ENCODE assay signal across 12 cellular contexts in the genomic region with DNA sequence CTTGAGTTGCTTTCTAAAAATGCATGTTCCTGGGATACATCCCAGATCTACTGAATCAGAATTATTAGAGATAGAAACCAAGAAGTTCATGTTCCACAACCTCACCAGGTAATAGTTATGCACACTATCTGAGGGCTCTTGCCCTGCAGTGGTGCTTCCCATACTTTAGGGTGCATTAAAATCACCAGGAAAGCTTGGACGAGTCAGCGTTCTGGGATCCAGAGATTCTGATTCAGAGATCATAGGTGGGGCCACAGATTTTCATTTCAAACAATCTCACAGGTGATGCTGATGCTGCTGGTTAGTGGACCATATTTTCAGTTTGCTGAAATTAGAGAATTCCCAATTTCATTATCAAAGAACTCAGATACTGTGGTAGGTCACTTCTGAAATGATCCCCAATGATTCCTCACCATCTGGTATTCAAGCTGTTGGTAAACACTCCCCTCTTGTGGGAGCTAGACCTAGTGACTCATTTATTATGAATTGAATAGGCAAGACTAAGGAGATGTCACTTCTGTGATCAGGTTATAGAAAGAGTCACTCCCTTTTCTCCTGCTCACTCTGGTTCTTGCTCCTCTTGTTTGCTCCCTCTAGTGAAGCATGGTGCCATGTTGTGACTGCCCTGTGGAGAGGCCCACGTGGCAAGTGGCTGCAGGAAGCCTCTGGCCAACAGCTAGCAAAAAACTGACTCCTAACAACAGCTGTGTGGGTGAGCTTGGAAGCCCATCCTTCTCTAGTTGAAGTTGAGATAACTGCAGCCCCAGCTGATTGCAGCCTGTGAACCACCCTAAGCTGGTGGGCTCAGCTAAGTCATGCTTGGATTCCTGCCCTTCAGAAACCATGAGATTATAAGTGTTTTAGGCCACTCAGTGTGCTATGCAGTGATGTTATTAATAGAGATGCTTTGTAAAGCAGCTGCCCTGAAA. TPM values are rescaled to one million over a fixed set of nuclear protein-coding genes. Genes with fewer than 3 reads are reported as not detected.
A peak's percentile ranks its signal among the peaks of the same experiment; 100 is the strongest.
DNase-seq lines count a peak whose midpoint lies in the region.
"Had no signal": no experiment of that assay in that cellular context is flagged by ENCODE, and none has a peak within 500 bp of the region (broad histone marks: within the 10 kb centered on the region; RNA-seq: fewer than 3 reads in every experiment).

No MANE protein-coding gene starts in this region.

- H2BK5ac ChIP-seq in trophoblast cell (ENCODE audit: low read depth, low read length, poor library complexity), result no peak overlapping the region

- H3K4me1 ChIP-seq in trophoblast cell (ENCODE audit: control insufficient read depth in 1 of 2, insufficient read depth in 2 of 2, low read length in 2 of 2), result peaks cover 4 to 10% of the 10 kb centered on the region in 2 experiments

- no peaks in the 10 kb centered on the region for H3K79me2 ChIP-seq in trophoblast cell (ENCODE audit: control insufficient read depth, insufficient read depth, low read length, poor library complexity)

- no peak overlapping the region for H3K18ac ChIP-seq in trophoblast cell (ENCODE audit: low read length)

- H3K79me1 ChIP-seq in trophoblast cell (ENCODE audit: low read length), result no peaks in the 10 kb centered on the region

- H4K8ac ChIP-seq in trophoblast cell (ENCODE audit: low read depth, low read length), result no peak overlapping the region

- no peak overlapping the region for H3K9ac ChIP-seq in trophoblast cell (ENCODE audit: low read length)

- no peak overlapping the region for H4K12ac ChIP-seq in trophoblast cell (ENCODE audit: low read depth, low read length)

- no peak overlapping the region for H4K91ac ChIP-seq in trophoblast cell (ENCODE audit: low read depth, low read length)

- WGBS in trophoblast cell (ENCODE audit: extremely low coverage, insufficient coverage, insufficient read length), result no CpG with 5 or more reads among the region's 3 CpGs

- no peak overlapping the region for H3K23ac ChIP-seq in trophoblast cell (ENCODE audit: low read length)

- peaks cover 2% of the 10 kb centered on the region for H3K9me3 ChIP-seq in trophoblast cell (ENCODE audit: insufficient read depth, low read depth, low read length)

- no peak overlapping the region for H3K4me2 ChIP-seq in trophoblast cell (ENCODE audit: low read length)

- H3K27ac ChIP-seq in trophoblast cell (ENCODE audit: low read depth, low read length), result no peak overlapping the region
- H3K27ac ChIP-seq: 22Rv1 had no signal

- no peak overlapping the region for H2AFZ ChIP-seq in trophoblast cell (ENCODE audit: insufficient read depth, low read length, poor library complexity)

- H3K4me3 ChIP-seq in trophoblast cell (ENCODE audit: low read depth, low read length), result no peak overlapping the region

- CTCF ChIA-PET in activated naive CD4-positive, alpha-beta T cell treated with anti-CD3 and anti-CD28 coated beads for 36 hours (lab: Charles Lee), result interaction anchor here (0.9 to 8.2 kb wide), 8 partner anchors 11 to 271 kb away, joined by 3 to 72 read pairs (median 4); no protein-coding TSS in a partner anchor

- no peak overlapping the region for H2AK5ac ChIP-seq in trophoblast cell (ENCODE audit: low read length)

- peak; percentile 32 for DNase-seq in DMS 273 (lab: John Stamatoyannopoulos, UW; ENCODE audit: unreplicated experiment)
- DNase-seq in DMS 273 treated with DMSO at 0.1 percent for 48 hours (lab: John Stamatoyannopoulos, UW), result no peak
- DNase-seq in NCI-H226, result peak; percentile 71
- peak; percentile 8 for DNase-seq in cerebellum (ENCODE audit: low spot score)
- no peak for DNase-seq in trophoblast cell
- no peak for DNase-seq in NCI-H526 treated with DMSO at 0.1 percent for 48 hours (lab: John Stamatoyannopoulos, UW)
- no peak for DNase-seq in activated naive CD4-positive, alpha-beta T cell treated with anti-CD3 and anti-CD28 coated beads for 36 hours
- no peak for DNase-seq in mucosa of gallbladder (ENCODE audit: low spot score)
- DNase-seq: NCI-H345, T-helper 2 cell had no signal

- no peak overlapping the region for H2BK120ac ChIP-seq in trophoblast cell (ENCODE audit: insufficient read depth, low read length, poor library complexity)

- H2BK12ac ChIP-seq in trophoblast cell (ENCODE audit: low read length), result peak overlapping the region; percentile 22

- no peaks in the 10 kb centered on the region for H3K9me3 Mint-ChIP-seq in activated naive CD4-positive, alpha-beta T cell treated with anti-CD3 and anti-CD28 coated beads for 36 hours

- peaks cover 19% of the 10 kb centered on the region for H3K27me3 Mint-ChIP-seq in activated naive CD4-positive, alpha-beta T cell treated with anti-CD3 and anti-CD28 coated beads for 36 hours (ENCODE audit: low read depth)

- H3K4me3 Mint-ChIP-seq in activated naive CD4-positive, alpha-beta T cell treated with anti-CD3 and anti-CD28 coated beads for 36 hours, result no peak overlapping the region

- H3K27me3 ChIP-seq in trophoblast cell (ENCODE audit: insufficient read depth, low read length), result no peaks in the 10 kb centered on the region

- H3K14ac ChIP-seq in trophoblast cell (ENCODE audit: low read length), result no peak overlapping the region

- no peaks in the 10 kb centered on the region for H3K36me3 ChIP-seq in trophoblast cell (ENCODE audit: control insufficient read depth in 1 of 2, insufficient read depth in 2 of 2, low read length in 2 of 2)

- peaks cover 3% of the 10 kb centered on the region for H3K4me1 Mint-ChIP-seq in activated naive CD4-positive, alpha-beta T cell treated with anti-CD3 and anti-CD28 coated beads for 36 hours (ENCODE audit: low read depth)

- H3K27ac Mint-ChIP-seq in activated naive CD4-positive, alpha-beta T cell treated with anti-CD3 and anti-CD28 coated beads for 36 hours, result no peak overlapping the region

- intact Hi-C loops in activated naive CD4-positive, alpha-beta T cell treated with anti-CD3 and anti-CD28 coated beads for 36 hours (cut with micrococcal nuclease), result no loop called here

- no peak overlapping the region for H3K4ac ChIP-seq in trophoblast cell (ENCODE audit: low read depth, low read length)

- H3K36me3 Mint-ChIP-seq in activated naive CD4-positive, alpha-beta T cell treated with anti-CD3 and anti-CD28 coated beads for 36 hours (ENCODE audit: low read depth), result no peaks in the 10 kb centered on the region

RNA-seq across cellular contexts. Expression of gene SH3TC2, which starts 59.8 kb away (rescaled TPM):
- 2.6 TPM for total RNA-seq in cerebellum
- polyA plus RNA-seq in trophoblast cell (2013), result 4.7 and 4.8 TPM in 2 replicates
- not detected for total RNA-seq in activated naive CD4-positive, alpha-beta T cell treated with anti-CD3 and anti-CD28 coated beads for 36 hours
- 2.7 TPM for total RNA-seq in mucosa of gallbladder
- polyA plus RNA-seq: neural cell had no signal

Comparison
In these comparisons a context has a peak if more than half of its experiments do, and no peak if none do; other contexts are left out.
1. DNase-seq: peak in DMS 273 (single experiment), NCI-H226 (single experiment) and cerebellum (single experiment); none in DMS 273 treated with DMSO at 0.1 percent for 48 hours (single experiment), trophoblast cell (0 of 2), NCI-H526 treated with DMSO at 0.1 percent for 48 hours (single experiment), activated naive CD4-positive, alpha-beta T cell treated with anti-CD3 and anti-CD28 coated beads for 36 hours (single experiment) and mucosa of gallbladder (single experiment).